ENCODE assay signal across 8 cellular contexts in the genomic region with DNA sequence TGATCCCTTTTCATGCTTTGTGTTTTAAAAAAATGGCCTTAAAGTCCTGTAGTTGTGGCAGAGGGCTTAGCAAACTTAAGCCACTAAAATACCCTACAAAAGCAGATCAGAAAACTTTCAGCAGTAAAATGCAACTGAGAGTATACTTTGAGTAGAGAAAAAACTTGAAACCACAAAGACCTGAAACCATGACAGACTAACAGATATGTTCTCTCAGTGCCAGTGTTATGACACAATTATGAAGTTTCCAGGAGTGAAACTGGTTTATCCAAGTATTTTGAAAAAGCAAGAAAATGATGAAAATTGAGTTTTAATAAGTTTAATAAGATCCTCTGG.
DNase-seq lines count a peak whose midpoint lies in the region; ATAC-seq and TF ChIP-seq lines count a peak whose summit lies in the region.

No MANE protein-coding gene starts in this region.

- no peak overlapping the region for H3K4me3 ChIP-seq in Panc1 (ENCODE audit: low read depth in 2 of 2, low read length in 2 of 2)
- H3K4me3 ChIP-seq in subcutaneous abdominal adipose tissue (ENCODE audit: low read depth in 1 of 5, low read length in 5 of 5): no peak overlapping the region

- H3K4me1 ChIP-seq in Panc1 (ENCODE audit: control insufficient read depth, insufficient read depth, low read length) (peaks cover 86% of the 10 kb centered on the region), subcutaneous abdominal adipose tissue (ENCODE audit: control insufficient read depth in 5 of 5, insufficient read depth in 5 of 5, low read length in 5 of 5) (peaks cover 0 to 37% (median 31%) of the 10 kb centered on the region in 5 donors)

- H3K27me3 ChIP-seq in Panc1 (ENCODE audit: control insufficient read depth, insufficient read depth, low read length) (no peaks in the 10 kb centered on the region), subcutaneous abdominal adipose tissue (ENCODE audit: control insufficient read depth in 5 of 5, insufficient read depth in 4 of 5, low read length in 5 of 5) (no peaks in the 10 kb centered on the region)

- in situ Hi-C loops in Panc1 (cut with HindIII; ENCODE audit: low pct_unique_long_range_greater_than_20kb, low sequenced_read_pairs): no loop called here

- no peaks in the 10 kb centered on the region for H3K36me3 Mint-ChIP-seq in activated naive CD4-positive, alpha-beta T cell treated with anti-CD3 and anti-CD28 coated beads, Interleukin-2, amount 10 ng/mL, durations not matched to agents 7 days and 5 days

- peak overlapping the region; percentile 82 for H3K27ac Mint-ChIP-seq in activated naive CD4-positive, alpha-beta T cell treated with anti-CD3 and anti-CD28 coated beads, Interleukin-2, amount 10 ng/mL, durations not matched to agents 7 days and 5 days

- ATAC-seq in HG02870 (IDR thresholded peaks at IDR 0.05; ENCODE audit: unreplicated experiment) (peak; percentile 91), Panc1 (no peak)

- H3K27ac ChIP-seq in Panc1 (ENCODE audit: low read length) (peak overlapping the region; percentile 90), subcutaneous abdominal adipose tissue (ENCODE audit: low read depth, low read length) (peak overlapping the region; percentile 31)

- no peaks in the 10 kb centered on the region for H3K36me3 ChIP-seq in Panc1 (ENCODE audit: control insufficient read depth, insufficient read depth, low read length)
- no peaks in the 10 kb centered on the region for H3K36me3 ChIP-seq in subcutaneous abdominal adipose tissue (ENCODE audit: control insufficient read depth in 5 of 5, insufficient read depth in 5 of 5, low read length in 5 of 5)

- no peak for TF ChIP-seq CTCF in Panc1 (IDR thresholded peaks at IDR 0.05)

- POLR2A ChIA-PET in Panc1 (lab: Charles Lee): interaction anchor here (0.6 to 0.8 kb wide), 2 partner anchors 10 to 12 kb away, joined by 3 read pairs; no protein-coding TSS in a partner anchor

- H3K4me1 Mint-ChIP-seq in activated naive CD4-positive, alpha-beta T cell treated with anti-CD3 and anti-CD28 coated beads, Interleukin-2, amount 10 ng/mL, durations not matched to agents 7 days and 5 days: peaks cover 65% of the 10 kb centered on the region

- intact Hi-C loops in Panc1 (cut with micrococcal nuclease; ENCODE audit: unreplicated experiment): loop anchor here (10.0 kb wide), 1 partner anchor 197 kb away; no protein-coding TSS in a partner anchor

- H3K27me3 Mint-ChIP-seq in activated naive CD4-positive, alpha-beta T cell treated with anti-CD3 and anti-CD28 coated beads, Interleukin-2, amount 10 ng/mL, durations not matched to agents 7 days and 5 days: no peaks in the 10 kb centered on the region

- H3K9me3 Mint-ChIP-seq in activated naive CD4-positive, alpha-beta T cell treated with anti-CD3 and anti-CD28 coated beads, Interleukin-2, amount 10 ng/mL, durations not matched to agents 7 days and 5 days: no peaks in the 10 kb centered on the region

- no peak overlapping the region for H3K4me3 Mint-ChIP-seq in activated naive CD4-positive, alpha-beta T cell treated with anti-CD3 and anti-CD28 coated beads, Interleukin-2, amount 10 ng/mL, durations not matched to agents 7 days and 5 days

- H3K9ac ChIP-seq in subcutaneous abdominal adipose tissue (ENCODE audit: low read length in 5 of 5): no peak overlapping the region

- DNase-seq in activated naive CD4-positive, alpha-beta T cell treated with anti-CD3 and anti-CD28 coated beads, Interleukin-2, amount 10 ng/mL, durations not matched to agents 7 days and 5 days: no peak
- DNase-seq in activated naive CD4-positive, alpha-beta T cell (lab: John Stamatoyannopoulos, UW): no peak
- DNase-seq in Panc1 (ENCODE audit: low read depth, low spot score) (no peak), DMS 273 (lab: John Stamatoyannopoulos, UW; ENCODE audit: unreplicated experiment) (no peak), COLO829 (ENCODE audit: low spot score) (no peak)
- no peak for DNase-seq in NK-92 treated with Interleukin-12 subunit alpha and Interleukin-12 subunit beta, amount 100 ng/mL, for 24 hours (lab: John Stamatoyannopoulos, UW)

- BruUV-seq in Panc1 (replicated peaks; lab: Mats Ljungman, UMichigan): no TSS peak

- H3K9me3 ChIP-seq in Panc1 (ENCODE audit: control insufficient read depth, insufficient read depth, low read depth, low read length): no peaks in the 10 kb centered on the region
- no peaks in the 10 kb centered on the region for H3K9me3 ChIP-seq in subcutaneous abdominal adipose tissue (ENCODE audit: control insufficient read depth in 5 of 5, low read length in 5 of 5)

- CTCF ChIA-PET in activated naive CD4-positive, alpha-beta T cell treated with anti-CD3 and anti-CD28 coated beads, Interleukin-2, amount 10 ng/mL, durations not matched to agents 7 days and 5 days (lab: Charles Lee): interaction anchor here (1.3 to 2.5 kb wide), 2 partner anchors 38 to 216 kb away, joined by 3 to 7 read pairs; no protein-coding TSS in a partner anchor
- CTCF ChIA-PET in Panc1 (lab: Charles Lee): no interaction called here
